ENCODE assay signal across 15 cellular contexts in the genomic region with DNA sequence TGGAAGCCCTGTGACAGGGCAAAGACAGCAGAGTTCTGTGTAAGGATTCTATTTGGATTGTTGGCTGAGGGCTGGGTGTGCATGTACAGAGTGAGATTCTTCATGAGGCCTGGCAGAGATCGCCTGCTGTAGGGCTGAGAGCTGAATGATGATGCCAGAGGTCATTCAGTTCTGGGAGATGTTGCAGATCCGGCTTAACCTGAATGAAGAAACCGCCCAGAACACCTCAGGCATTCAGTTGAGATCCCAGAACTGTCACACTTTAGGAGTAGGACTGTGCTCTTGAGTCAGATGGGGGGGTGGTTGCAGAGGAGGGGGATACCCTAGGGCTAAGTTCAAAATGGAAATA. TPM values are rescaled to one million over a fixed set of nuclear protein-coding genes. Genes with fewer than 3 reads are reported as not detected.
DNase-seq lines count a peak whose midpoint lies in the region; ATAC-seq and TF ChIP-seq lines count a peak whose summit lies in the region.
"Had no signal": no experiment of that assay in that cellular context is flagged by ENCODE, and none has a peak within 500 bp of the region (broad histone marks: within the 10 kb centered on the region; RNA-seq: fewer than 3 reads in every experiment).

No MANE protein-coding gene starts in this region.

- H3K27ac ChIP-seq in C4-2B (peak overlapping the region; percentile 59), left lung (no peak overlapping the region), sigmoid colon (no peak overlapping the region)
- H3K27ac ChIP-seq in effector memory CD4-positive, alpha-beta T cell (ENCODE audit: insufficient read depth, low read length, poor library complexity, severe bottlenecking) = no peak overlapping the region
- H3K27ac ChIP-seq: BLaER1, ovary had no signal

- WGBS in sigmoid colon, 2 donors = 30 to 82% methylated on average over 3 of the region's 3 CpGs

- no peaks in the 10 kb centered on the region for H3K36me3 Mint-ChIP-seq in activated naive CD8-positive, alpha-beta T cell treated with anti-CD3 and anti-CD28 coated beads, Interleukin-2, amount 10 ng/mL, durations not matched to agents 7 days and 5 days

- POLR2A ChIA-PET in activated naive CD8-positive, alpha-beta T cell treated with anti-CD3 and anti-CD28 coated beads, Interleukin-2, amount 10 ng/mL, durations not matched to agents 7 days and 5 days (lab: Charles Lee) = interaction anchor here (0.8 to 7.0 kb wide), 4 partner anchors 7 to 21 kb away, joined by 3 to 75 read pairs (median 12); partner anchors contain the start of gene EVL

- H3K4me3 ChIP-seq in left lung = no peak overlapping the region
- no peak overlapping the region for H3K4me3 ChIP-seq in effector memory CD4-positive, alpha-beta T cell (ENCODE audit: insufficient read depth, low read depth, low read length, poor library complexity, severe bottlenecking)
- no peak overlapping the region for H3K4me3 ChIP-seq in sigmoid colon
- H3K4me3 ChIP-seq: BLaER1, ovary had no signal

- TF ChIP-seq POLR2A in GM18505 (IDR thresholded peaks at IDR 0.05; ENCODE audit: borderline replicate concordance, extremely low read depth, insufficient read depth, insufficient read length) (no peak), sigmoid colon (IDR thresholded peaks at IDR 0.05) (no peak)

- H3K4me1 ChIP-seq in left lung (peaks cover 1 to 7% of the 10 kb centered on the region in 2 donors), sigmoid colon (peaks cover 0 to 12% (median 0%) of the 10 kb centered on the region in 4 donors)
- peaks cover 55% of the 10 kb centered on the region for H3K4me1 ChIP-seq in effector memory CD4-positive, alpha-beta T cell (ENCODE audit: control insufficient read depth, insufficient read depth, low read length, poor library complexity, severe bottlenecking)

- peak overlapping the region; percentile 96 for H3K27ac Mint-ChIP-seq in activated naive CD8-positive, alpha-beta T cell treated with anti-CD3 and anti-CD28 coated beads, Interleukin-2, amount 10 ng/mL, durations not matched to agents 7 days and 5 days

- no peaks in the 10 kb centered on the region for H3K9me3 Mint-ChIP-seq in activated naive CD8-positive, alpha-beta T cell treated with anti-CD3 and anti-CD28 coated beads, Interleukin-2, amount 10 ng/mL, durations not matched to agents 7 days and 5 days

- peaks cover 78% of the 10 kb centered on the region for H3K4me1 Mint-ChIP-seq in activated naive CD8-positive, alpha-beta T cell treated with anti-CD3 and anti-CD28 coated beads, Interleukin-2, amount 10 ng/mL, durations not matched to agents 7 days and 5 days

- intact Hi-C loops in left lung (cut with DNase I) = no loop called here
- intact Hi-C loops in sigmoid colon (cut with DNase I) = loop anchor here (5.0 kb wide), 1 partner anchor 48 kb away; no protein-coding TSS in a partner anchor

- DNase-seq in HPDE6-E6E7 (ENCODE audit: extremely low spot score) (peak; percentile 84), left lung (no peak), DMS114 treated with DMSO at 0.1 percent for 48 hours (lab: John Stamatoyannopoulos, UW; ENCODE audit: unreplicated experiment) (no peak), sigmoid colon (no peak)
- no peak for DNase-seq in activated naive CD8-positive, alpha-beta T cell treated with anti-CD3 and anti-CD28 coated beads, Interleukin-2, amount 10 ng/mL, durations not matched to agents 7 days and 5 days
- DNase-seq in effector memory CD4-positive, alpha-beta T cell = no peak
- DNase-seq: effector CD8-positive, alpha-beta T cell; head of caudate nucleus; KG1; ovary; stimulated activated CD4-positive, alpha-beta T cell treated with anti-CD3 and anti-CD28 coated beads, Interleukin-1b, Interleukin-23, amount 100 ng/mL, for 48 hours; stimulated activated naive CD4-positive, alpha-beta T cell had no signal

- TF ChIP-seq EP300 in sigmoid colon (IDR thresholded peaks at IDR 0.05) = no peak

- TF ChIP-seq CTCF in C4-2B (conservative IDR thresholded peaks at IDR 0.05) = no peak
- no peak for TF ChIP-seq CTCF in left lung (IDR thresholded peaks at IDR 0.05)
- no peak for TF ChIP-seq CTCF in sigmoid colon (IDR thresholded peaks at IDR 0.05)

- H3K9me3 ChIP-seq in left lung = no peaks in the 10 kb centered on the region
- H3K9me3 ChIP-seq in effector memory CD4-positive, alpha-beta T cell (ENCODE audit: control insufficient read depth, low read length) = no peaks in the 10 kb centered on the region
- H3K9me3 ChIP-seq in sigmoid colon = no peaks in the 10 kb centered on the region
- H3K9me3 ChIP-seq: ovary had no signal

- no peaks in the 10 kb centered on the region for H3K36me3 ChIP-seq in left lung
- no peaks in the 10 kb centered on the region for H3K36me3 ChIP-seq in effector memory CD4-positive, alpha-beta T cell (ENCODE audit: control insufficient read depth, insufficient read depth, low read length)
- no peaks in the 10 kb centered on the region for H3K36me3 ChIP-seq in sigmoid colon
- H3K36me3 ChIP-seq: ovary had no signal

- no peak for ATAC-seq in activated naive CD8-positive, alpha-beta T cell treated with anti-CD3 and anti-CD28 coated beads, Interleukin-2, amount 10 ng/mL, durations not matched to agents 7 days and 5 days (ENCODE audit: low read depth)
- peak; percentile 15 for ATAC-seq in left lung
- ATAC-seq in GM18505 (IDR thresholded peaks at IDR 0.05; ENCODE audit: unreplicated experiment) = no peak

- H3K27me3 ChIP-seq in left lung (no peaks in the 10 kb centered on the region), sigmoid colon (no peaks in the 10 kb centered on the region)
- H3K27me3 ChIP-seq in effector memory CD4-positive, alpha-beta T cell (replicated peaks; ENCODE audit: control insufficient read depth, insufficient read depth, low read length, poor library complexity, severe bottlenecking) = no peaks in the 10 kb centered on the region
- H3K27me3 ChIP-seq: BLaER1, ovary had no signal

- H3K4me3 Mint-ChIP-seq in activated naive CD8-positive, alpha-beta T cell treated with anti-CD3 and anti-CD28 coated beads, Interleukin-2, amount 10 ng/mL, durations not matched to agents 7 days and 5 days = peak overlapping the region; percentile 96

- H3K27me3 Mint-ChIP-seq in activated naive CD8-positive, alpha-beta T cell treated with anti-CD3 and anti-CD28 coated beads, Interleukin-2, amount 10 ng/mL, durations not matched to agents 7 days and 5 days = no peaks in the 10 kb centered on the region

RNA-seq across cellular contexts. Expression of gene EVL, which starts 5.8 kb away (rescaled TPM):
- total RNA-seq in activated naive CD8-positive, alpha-beta T cell treated with anti-CD3 and anti-CD28 coated beads, Interleukin-2, amount 10 ng/mL, durations not matched to agents 7 days and 5 days = 1,000 to 10,000 TPM; 1,124 to 1,144 TPM
- total RNA-seq in left lung (10 to 100 TPM; 60.2 to 84.5 TPM), sigmoid colon (10 to 100 TPM; 26.4 to 56.2 (median 38.5) TPM)
- polyA plus RNA-seq in sigmoid colon = 100 to 1,000 TPM in 1 of 3 donors, 1 to 10 TPM in 2; 6.5 to 100 (median 8.4) TPM

Comparison
In these comparisons a context has a peak if more than half of its experiments do, and no peak if none do; other contexts are left out.
1. RNA of gene EVL, which starts 5.8 kb away (total RNA-seq): 1,124 to 1,144 TPM in activated naive CD8-positive, alpha-beta T cell treated with anti-CD3 and anti-CD28 coated beads, Interleukin-2, amount 10 ng/mL, durations not matched to agents 7 days and 5 days; 60.2 to 84.5 TPM in left lung and 26.4 to 56.2 TPM in sigmoid colon; every median in the first group is over 10 times any median in the second.